ENCODE assay signal across 2 cellular contexts in genomic region chr4:75723117-75723801, GRCh38.
TF ChIP-seq lines count a peak whose summit lies in the region.

No MANE protein-coding gene starts in this region.

TF ChIP-seq in endothelial cell of umbilical vein, 7 proteins besides CTCF, POLR2A, EP300 and RAD21:
- TF ChIP-seq FOS (IDR thresholded peaks at IDR 0.05; ENCODE audit: borderline replicate concordance, insufficient read depth, low read length), result no peak
- no peak for TF ChIP-seq MYC (IDR thresholded peaks at IDR 0.05; ENCODE audit: low read depth, low read length)
- no peak for TF ChIP-seq POLR2AphosphoS5 (IDR thresholded peaks at IDR 0.05; ENCODE audit: insufficient read depth, low read depth, low read length)
- no peak for TF ChIP-seq JUN (IDR thresholded peaks at IDR 0.05; ENCODE audit: borderline replicate concordance, insufficient read depth, insufficient read length, low read depth)
- no peak for TF ChIP-seq GATA2 (IDR thresholded peaks at IDR 0.05; ENCODE audit: insufficient read depth, insufficient read length, low read depth, low read length)
- TF ChIP-seq, protein P1, sequence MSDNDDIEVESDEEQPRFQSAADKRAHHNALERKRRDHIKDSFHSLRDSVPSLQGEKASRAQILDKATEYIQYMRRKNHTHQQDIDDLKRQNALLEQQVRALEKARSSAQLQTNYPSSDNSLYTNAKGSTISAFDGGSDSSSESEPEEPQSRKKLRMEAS (IDR thresholded peaks at IDR 0.05; ENCODE audit: insufficient read depth, insufficient read length), result no peak
- no peak for TF ChIP-seq EZH2 (IDR thresholded peaks at IDR 0.05; ENCODE audit: borderline replicate concordance, low read depth, low read length, severe bottlenecking)

TF ChIP-seq in neural cell, 6 proteins besides CTCF, POLR2A, EP300 and RAD21:
- TF ChIP-seq MXI1 (conservative IDR thresholded peaks at IDR 0.05; ENCODE audit: poor library complexity, severe bottlenecking) (no peak), EZH2 (IDR thresholded peaks at IDR 0.05; ENCODE audit: borderline replicate concordance, insufficient read depth, low read length, poor library complexity, severe bottlenecking) (no peak), POLR2AphosphoS5 (IDR thresholded peaks at IDR 0.05) (no peak), TAF1 (IDR thresholded peaks at IDR 0.05; ENCODE audit: low read depth) (no peak), SMC3 (conservative IDR thresholded peaks at IDR 0.05; ENCODE audit: poor library complexity) (no peak)
- TF ChIP-seq, protein P2, sequence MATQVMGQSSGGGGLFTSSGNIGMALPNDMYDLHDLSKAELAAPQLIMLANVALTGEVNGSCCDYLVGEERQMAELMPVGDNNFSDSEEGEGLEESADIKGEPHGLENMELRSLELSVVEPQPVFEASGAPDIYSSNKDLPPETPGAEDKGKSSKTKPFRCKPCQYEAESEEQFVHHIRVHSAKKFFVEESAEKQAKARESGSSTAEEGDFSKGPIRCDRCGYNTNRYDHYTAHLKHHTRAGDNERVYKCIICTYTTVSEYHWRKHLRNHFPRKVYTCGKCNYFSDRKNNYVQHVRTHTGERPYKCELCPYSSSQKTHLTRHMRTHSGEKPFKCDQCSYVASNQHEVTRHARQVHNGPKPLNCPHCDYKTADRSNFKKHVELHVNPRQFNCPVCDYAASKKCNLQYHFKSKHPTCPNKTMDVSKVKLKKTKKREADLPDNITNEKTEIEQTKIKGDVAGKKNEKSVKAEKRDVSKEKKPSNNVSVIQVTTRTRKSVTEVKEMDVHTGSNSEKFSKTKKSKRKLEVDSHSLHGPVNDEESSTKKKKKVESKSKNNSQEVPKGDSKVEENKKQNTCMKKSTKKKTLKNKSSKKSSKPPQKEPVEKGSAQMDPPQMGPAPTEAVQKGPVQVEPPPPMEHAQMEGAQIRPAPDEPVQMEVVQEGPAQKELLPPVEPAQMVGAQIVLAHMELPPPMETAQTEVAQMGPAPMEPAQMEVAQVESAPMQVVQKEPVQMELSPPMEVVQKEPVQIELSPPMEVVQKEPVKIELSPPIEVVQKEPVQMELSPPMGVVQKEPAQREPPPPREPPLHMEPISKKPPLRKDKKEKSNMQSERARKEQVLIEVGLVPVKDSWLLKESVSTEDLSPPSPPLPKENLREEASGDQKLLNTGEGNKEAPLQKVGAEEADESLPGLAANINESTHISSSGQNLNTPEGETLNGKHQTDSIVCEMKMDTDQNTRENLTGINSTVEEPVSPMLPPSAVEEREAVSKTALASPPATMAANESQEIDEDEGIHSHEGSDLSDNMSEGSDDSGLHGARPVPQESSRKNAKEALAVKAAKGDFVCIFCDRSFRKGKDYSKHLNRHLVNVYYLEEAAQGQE (IDR thresholded peaks at IDR 0.05; ENCODE audit: borderline replicate concordance), result no peak
